Comparison of ENCODE assay signal across 8 cellular contexts in the genomic region with DNA sequence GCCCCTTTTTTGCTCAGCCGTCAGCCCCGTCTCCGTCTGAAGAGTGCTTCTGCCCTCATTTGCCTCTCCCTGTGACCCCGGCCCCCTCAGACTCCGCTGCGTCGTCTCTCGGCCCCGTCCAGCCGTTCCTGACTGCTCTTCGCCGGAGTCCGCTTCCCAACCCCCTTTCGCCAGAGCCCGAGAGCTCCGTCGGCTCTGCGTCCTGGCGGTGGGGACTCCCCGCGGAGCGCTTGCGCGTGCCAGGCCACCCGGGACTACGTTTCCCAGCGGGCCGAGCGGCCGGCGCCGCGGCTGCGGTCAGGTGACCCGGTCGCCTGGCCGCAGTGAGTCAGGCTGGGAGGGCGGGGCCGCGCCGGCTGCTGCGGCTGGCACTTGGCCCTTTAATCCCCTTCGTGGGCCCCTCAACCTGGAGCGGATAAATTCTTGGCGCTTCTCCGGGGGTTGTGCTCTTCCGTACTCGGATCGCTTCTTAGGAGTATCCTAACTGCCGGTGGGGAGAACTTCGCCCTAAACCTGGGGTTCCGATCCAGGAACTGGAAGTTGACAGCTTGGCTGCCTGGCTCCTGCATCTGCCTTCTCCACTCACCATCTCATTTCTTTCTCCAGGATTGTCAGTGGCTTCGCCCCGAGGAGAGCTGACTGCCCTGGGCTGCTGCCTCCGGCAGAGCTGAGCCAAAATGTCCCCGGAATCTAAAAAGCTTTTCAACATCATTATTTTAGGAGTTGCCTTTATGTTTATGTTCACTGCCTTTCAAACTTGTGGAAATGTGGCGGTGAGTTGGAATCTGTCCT. TPM values are rescaled to one million over a fixed set of nuclear protein-coding genes. Genes with fewer than 3 reads are reported as not detected.
A peak's percentile ranks its signal among the peaks of the same experiment; 100 is the strongest.
DNase-seq lines count a peak whose midpoint lies in the region; ATAC-seq, FAIRE-seq and TF ChIP-seq lines count a peak whose summit lies in the region.

Gene MFSD11 (plus strand): TSS at position 444 of the 792 bp plus-strand sequence. CDS start 234 bp downstream, at position 678.

- H3K4me2 ChIP-seq in A549 = peak within 1 kb of the TSS; percentile 90

- peak within 1 kb of the TSS; percentile 95 for H3K4me3 ChIP-seq in A549
- peak within 1 kb of the TSS; percentile 95 for H3K4me3 ChIP-seq in WI38 (ENCODE audit: low read depth, low read length)
- peak within 1 kb of the TSS; percentile 93 to 97 (median 96) for H3K4me3 ChIP-seq in breast epithelium
- H3K4me3 ChIP-seq in iPS-18c (ENCODE audit: insufficient read depth, low read depth, low read length) = peak within 1 kb of the TSS; percentile 97
- peak within 1 kb of the TSS; percentile 98 to 100 (median 98) for H3K4me3 ChIP-seq in skeletal muscle tissue (ENCODE audit: low read length in 3 of 3)

- no peak for TF ChIP-seq RAD21 in A549 (conservative IDR thresholded peaks at IDR 0.05 in 1 of 2, IDR thresholded peaks at IDR 0.05 in 1 of 2)

- TF ChIP-seq POLR2A in A549 (IDR thresholded peaks at IDR 0.05; ENCODE audit: low read length) (peak; percentile 49), breast epithelium (IDR thresholded peaks at IDR 0.05) (no peak)

- CTCF ChIA-PET in A549 (lab: Yijun Ruan, JAX) = interaction anchor here (0.7 to 2.8 kb wide), 6 partner anchors 11 to 349 kb away, joined by 3 to 9 read pairs (median 5); partner anchors contain the start of gene METTL23

- ATAC-seq in A549 (peak; percentile 78 to 86), GM18858 (IDR thresholded peaks at IDR 0.05; ENCODE audit: unreplicated experiment) (peak; percentile 33), HG03066 (IDR thresholded peaks at IDR 0.05; ENCODE audit: low read depth, unreplicated experiment) (peak; percentile 53)

- TF ChIP-seq CTCF in A549 (IDR thresholded peaks at IDR 0.05) = no peak
- TF ChIP-seq CTCF in WI38 (IDR thresholded peaks at IDR 0.05; ENCODE audit: low read depth, low read length) = no peak
- TF ChIP-seq CTCF in breast epithelium (IDR thresholded peaks at IDR 0.05) = peak in 2 of 3 donors; percentile 32

- 1% methylated on average over 44 of the region's 57 CpGs for WGBS in A549 (ENCODE audit: missing lambda C conversion rate)

- H3K27ac ChIP-seq in A549 = peak within 1 kb of the TSS; percentile 97 to 98
- H3K27ac ChIP-seq in breast epithelium = peak within 1 kb of the TSS; percentile 98 to 99
- H3K27ac ChIP-seq in skeletal muscle tissue (ENCODE audit: low read depth, low read length) = peak within 1 kb of the TSS; percentile 99

- no peak for FAIRE-seq in A549 (lab: Jason Lieb, UNC)

- H3K36me3 ChIP-seq in breast epithelium (no peaks in the 10 kb centered on the region), skeletal muscle tissue (ENCODE audit: control insufficient read depth in 3 of 3, insufficient read depth in 3 of 3, low read length in 3 of 3) (peaks cover 26 to 32% (median 32%) of the 10 kb centered on the region in 3 donors)

- intact Hi-C loops in breast epithelium (cut with DNase I; ENCODE audit: low total_unique reads) = no loop called here

- POLR2A ChIA-PET in A549 (lab: Yijun Ruan, JAX) = interaction anchor here (0.5 to 1.3 kb wide), 8 partner anchors 8 to 318 kb away, joined by 3 to 8 read pairs (median 4); partner anchors contain the start of genes JMJD6 and METTL23

- H3K4me1 ChIP-seq in A549 = peaks cover 31% of the 10 kb centered on the region
- H3K4me1 ChIP-seq in breast epithelium = peaks cover 0 to 19% of the 10 kb centered on the region in 2 donors
- H3K4me1 ChIP-seq in skeletal muscle tissue (ENCODE audit: control insufficient read depth in 3 of 3, insufficient read depth in 3 of 3, low read length in 3 of 3) = peaks cover 34 to 55% (median 48%) of the 10 kb centered on the region in 3 donors

- H3K27me3 ChIP-seq in breast epithelium = no peaks in the 10 kb centered on the region
- H3K27me3 ChIP-seq in skeletal muscle tissue (ENCODE audit: control insufficient read depth in 3 of 3, insufficient read depth in 3 of 3, low read length in 3 of 3) = no peaks in the 10 kb centered on the region

- peak within 1 kb of the TSS; percentile 99 for H3K9ac ChIP-seq in skeletal muscle tissue (ENCODE audit: low read depth in 1 of 3, low read length in 3 of 3)

- DNase-seq in A549 (ENCODE audit: low read depth in 1 of 2, low spot score in 1 of 2) (peak; percentile 93 to 98), NCI-H2171 treated with DMSO at 0.1 percent for 48 hours (lab: John Stamatoyannopoulos, UW) (peak; percentile 96), breast epithelium (ENCODE audit: low spot score in 2 of 2) (peak; percentile 88)

- H3K9me3 ChIP-seq in A549 = no peaks in the 10 kb centered on the region
- H3K9me3 ChIP-seq in breast epithelium = no peaks in the 10 kb centered on the region
- H3K9me3 ChIP-seq in iPS-18c (ENCODE audit: control insufficient read depth, insufficient read depth, low read length) = no peaks in the 10 kb centered on the region
- H3K9me3 ChIP-seq in skeletal muscle tissue (ENCODE audit: control insufficient read depth in 3 of 3, low read length in 3 of 3) = no peaks in the 10 kb centered on the region

- no peak for TF ChIP-seq EP300 in A549 (IDR thresholded peaks at IDR 0.05)

TF ChIP-seq in A549, 52 proteins besides CTCF, POLR2A, EP300 and RAD21 (continues in another document):
- TF ChIP-seq, protein P1, sequence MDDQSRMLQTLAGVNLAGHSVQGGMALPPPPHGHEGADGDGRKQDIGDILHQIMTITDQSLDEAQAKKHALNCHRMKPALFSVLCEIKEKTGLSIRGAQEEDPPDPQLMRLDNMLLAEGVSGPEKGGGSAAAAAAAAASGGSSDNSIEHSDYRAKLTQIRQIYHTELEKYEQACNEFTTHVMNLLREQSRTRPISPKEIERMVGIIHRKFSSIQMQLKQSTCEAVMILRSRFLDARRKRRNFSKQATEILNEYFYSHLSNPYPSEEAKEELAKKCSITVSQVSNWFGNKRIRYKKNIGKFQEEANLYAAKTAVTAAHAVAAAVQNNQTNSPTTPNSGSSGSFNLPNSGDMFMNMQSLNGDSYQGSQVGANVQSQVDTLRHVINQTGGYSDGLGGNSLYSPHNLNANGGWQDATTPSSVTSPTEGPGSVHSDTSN (IDR thresholded peaks at IDR 0.05) = peak; percentile 45; the same call in 1 of the 2 replicates
- TF ChIP-seq CBX2 (IDR thresholded peaks at IDR 0.05; ENCODE audit: borderline replicate concordance, low read depth) (no peak), POLR2AphosphoS2 (conservative IDR thresholded peaks at IDR 0.05; ENCODE audit: low read length) (no peak), FOXS1 (CRISPR knock-in tag; IDR thresholded peaks at IDR 0.05) (no peak), ELK1 (IDR thresholded peaks at IDR 0.05; ENCODE audit: low read depth, low read length) (no peak), HOXA7 (CRISPR knock-in tag; IDR thresholded peaks at IDR 0.05) (no peak), RCOR1 (IDR thresholded peaks at IDR 0.05; ENCODE audit: low read depth, low read length) (no peak), RARB (CRISPR knock-in tag; IDR thresholded peaks at IDR 0.05) (no peak), ZNF302 (CRISPR knock-in tag; IDR thresholded peaks at IDR 0.05) (no peak), HOXB5 (CRISPR knock-in tag; IDR thresholded peaks at IDR 0.05) (no peak), MYC (IDR thresholded peaks at IDR 0.05; ENCODE audit: borderline replicate concordance, low read length) (peak; percentile 52; the same call in 1 of the 2 replicates), ZFP36 (IDR thresholded peaks at IDR 0.05; ENCODE audit: borderline replicate concordance, partially characterized antibody) (no peak), FOSL2 (IDR thresholded peaks at IDR 0.05) (0 out of 2 replicates have a peak, but pooled peaks have one; percentile 23), FOSL2 (CRISPR knock-in tag; IDR thresholded peaks at IDR 0.05) (peak; percentile 97), FOSB (CRISPR knock-in tag; IDR thresholded peaks at IDR 0.05) (no peak), USF2 (IDR thresholded peaks at IDR 0.05) (peak; percentile 88), RFX5 (IDR thresholded peaks at IDR 0.05) (no peak), NFE2L2 (conservative IDR thresholded peaks at IDR 0.05; ENCODE audit: low read length) (no peak; the same call in 1 of the 2 replicates), ESRRA (IDR thresholded peaks at IDR 0.05; ENCODE audit: borderline replicate concordance, low read length) (no peak), HEYL (CRISPR knock-in tag; IDR thresholded peaks at IDR 0.05) (no peak), CHD2 (IDR thresholded peaks at IDR 0.05; ENCODE audit: low read length, partially characterized antibody) (peak; percentile 19), HDAC2 (IDR thresholded peaks at IDR 0.05) (no peak), KDM5A (IDR thresholded peaks at IDR 0.05) (no peak), RNF2 (IDR thresholded peaks at IDR 0.05; ENCODE audit: borderline replicate concordance, low read depth) (no peak)
- TF ChIP-seq, protein P2, sequence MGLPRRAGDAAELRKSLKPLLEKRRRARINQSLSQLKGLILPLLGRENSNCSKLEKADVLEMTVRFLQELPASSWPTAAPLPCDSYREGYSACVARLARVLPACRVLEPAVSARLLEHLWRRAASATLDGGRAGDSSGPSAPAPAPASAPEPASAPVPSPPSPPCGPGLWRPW (IDR thresholded peaks at IDR 0.05) = no peak

RNA-seq across cellular contexts. Expression of gene MFSD11, which starts in this region (rescaled TPM):
- polyA plus RNA-seq in A549 (2011; rRNA removed) (26.0 and 30.0 TPM in 2 replicates), A549 (2017; fragmentation: RNase III; extraction: RNeasy Plus Mini Kit Qiagen cat#74134 plus additional on column Dnase treatment) (17.4 to 18.2 TPM (median 17.5 TPM) in 3 replicates)
- polyA plus RNA-seq in A549 (2012; cell fraction: cytosol; rRNA removed) = 11.3 and 13.8 TPM in 2 replicates
- 22.0 and 27.9 TPM in 2 replicates for polyA plus RNA-seq in A549 (2012; cell fraction: nucleus; rRNA removed)
- polyA minus RNA-seq in A549 (2011; rRNA and poly(A)+ RNA removed) = 19.6 and 24.8 TPM in 2 replicates
- total RNA-seq in breast epithelium (10 to 100 TPM; 20.6 to 42.6 (median 23.6) TPM), skeletal muscle tissue (76.7 TPM)

Comparison
In these comparisons a context has a peak if more than half of its experiments do, and no peak if none do; other contexts are left out.
1. Peak in every context shown above with its lines: DNase-seq, ATAC-seq, H3K4me3 ChIP-seq and H3K27ac ChIP-seq.
2. CTCF ChIP-seq: peak in breast epithelium (2 of 3); none in A549 (single experiment) and WI38 (single experiment).